Comparison of ENCODE assay signal across 21 cellular contexts in the genomic region with DNA sequence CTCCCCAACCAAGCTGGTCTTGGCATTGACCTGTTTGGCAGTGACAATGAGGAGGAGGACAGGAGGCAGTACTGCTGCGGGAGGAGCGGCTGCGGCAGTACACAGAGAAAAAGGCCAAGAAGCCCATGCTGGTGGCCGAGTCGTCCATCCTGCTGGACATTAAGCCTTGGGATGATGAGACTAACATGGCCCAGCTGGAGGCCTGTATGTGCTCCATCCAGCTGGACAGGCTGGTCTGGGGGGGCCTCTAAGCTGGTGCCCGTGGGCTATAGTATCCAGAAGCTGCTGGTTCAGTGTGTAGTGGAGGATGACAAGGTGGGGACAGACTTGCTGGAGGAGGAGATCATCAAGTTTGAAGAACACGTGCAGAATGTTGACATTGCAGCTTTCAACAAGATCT. TPM values are rescaled to one million over a fixed set of nuclear protein-coding genes. Genes with fewer than 3 reads are reported as not detected.
DNase-seq lines count a peak whose midpoint lies in the region; FAIRE-seq and TF ChIP-seq lines count a peak whose summit lies in the region.
"Had no signal": no experiment of that assay in that cellular context is flagged by ENCODE, and none has a peak within 500 bp of the region (broad histone marks: within the 10 kb centered on the region; RNA-seq: fewer than 3 reads in every experiment).

No MANE protein-coding gene starts in this region.

- POLR2A ChIA-PET in activated CD4-positive, alpha-beta memory T cell treated with anti-CD3 and anti-CD28 coated beads, Interleukin-2, amount 10 ng/mL, durations not matched to agents 7 days and 5 days (lab: Charles Lee), result no interaction called here
- POLR2A ChIA-PET in activated CD4-positive, alpha-beta memory T cell treated with anti-CD3 and anti-CD28 coated beads for 36 hours (lab: Charles Lee), result no interaction called here

- H3K4me2 ChIP-seq in H9 (ENCODE audit: insufficient read depth, insufficient read length, low read length), result no peak overlapping the region
- H3K4me2 ChIP-seq: BLaER1 had no signal

- no peak overlapping the region for H3K14ac ChIP-seq in H9 (ENCODE audit: insufficient read depth, low read length)

- no peak overlapping the region for H2BK120ac ChIP-seq in H9 (ENCODE audit: low read depth, low read length, poor library complexity, severe bottlenecking)

- H2AK5ac ChIP-seq in H9 (ENCODE audit: insufficient read length, low read length), result no peak overlapping the region

- H4K8ac ChIP-seq in H9 (replicated peaks; ENCODE audit: insufficient read length, low read depth, low read length), result no peak overlapping the region

- H4K91ac ChIP-seq in H9 (ENCODE audit: insufficient read length, low read depth, low read length), result no peak overlapping the region

- no peaks in the 10 kb centered on the region for H3K27me3 Mint-ChIP-seq in activated CD4-positive, alpha-beta memory T cell treated with anti-CD3 and anti-CD28 coated beads, Interleukin-2, amount 10 ng/mL, durations not matched to agents 7 days and 5 days
- no peaks in the 10 kb centered on the region for H3K27me3 Mint-ChIP-seq in activated CD4-positive, alpha-beta memory T cell treated with anti-CD3 and anti-CD28 coated beads for 36 hours
- peaks cover 11% of the 10 kb centered on the region for H3K27me3 Mint-ChIP-seq in H9 (ENCODE audit: low read depth)
- H3K27me3 Mint-ChIP-seq: B cell; CD4-positive, CD25-positive, alpha-beta regulatory T cell had no signal

- no peaks in the 10 kb centered on the region for H3K23me2 ChIP-seq in H9 (ENCODE audit: insufficient read length, low read depth, low read length, poor library complexity, severe bottlenecking)

- no peak overlapping the region for H2BK12ac ChIP-seq in H9 (ENCODE audit: insufficient read length, low read depth, low read length)

- CTCF ChIA-PET in activated CD4-positive, alpha-beta memory T cell treated with anti-CD3 and anti-CD28 coated beads, Interleukin-2, amount 10 ng/mL, durations not matched to agents 7 days and 5 days (lab: Charles Lee), result no interaction called here
- CTCF ChIA-PET in activated CD4-positive, alpha-beta memory T cell treated with anti-CD3 and anti-CD28 coated beads for 36 hours (lab: Charles Lee), result no interaction called here

- peaks cover 10% of the 10 kb centered on the region for H3K9me3 Mint-ChIP-seq in activated CD4-positive, alpha-beta memory T cell treated with anti-CD3 and anti-CD28 coated beads, Interleukin-2, amount 10 ng/mL, durations not matched to agents 7 days and 5 days
- H3K9me3 Mint-ChIP-seq in activated CD4-positive, alpha-beta memory T cell treated with anti-CD3 and anti-CD28 coated beads for 36 hours, result peaks cover 5% of the 10 kb centered on the region
- H3K9me3 Mint-ChIP-seq in H9, result peaks cover 64 to 67% of the 10 kb centered on the region in 2 experiments

- no peak overlapping the region for H3T11ph ChIP-seq in H9 (ENCODE audit: low read length)

- no peak overlapping the region for H3K56ac ChIP-seq in H9 (ENCODE audit: insufficient read length, low read depth, low read length)

- H3K27ac ChIP-seq in H9 (ENCODE audit: insufficient read length, low read depth, low read length) (no peak overlapping the region), small intestine (ENCODE audit: low read depth in 1 of 2, low read length in 1 of 2) (no peak overlapping the region), kidney (ENCODE audit: low read depth in 2 of 2, low read length in 2 of 2) (no peak overlapping the region)
- H3K27ac ChIP-seq: 22Rv1, BLaER1, C4-2B had no signal

- H2BK15ac ChIP-seq in H9 (ENCODE audit: low read depth, low read length), result no peak overlapping the region

- no peak overlapping the region for H3K18ac ChIP-seq in H9 (ENCODE audit: insufficient read length, low read depth, low read length)

- peaks cover 12% of the 10 kb centered on the region for H3K9me3 ChIP-seq in H9 (ENCODE audit: control insufficient read depth, low read depth, low read length)
- no peaks in the 10 kb centered on the region for H3K9me3 ChIP-seq in small intestine (ENCODE audit: control insufficient read depth, low read depth)
- no peaks in the 10 kb centered on the region for H3K9me3 ChIP-seq in kidney (ENCODE audit: control insufficient read depth in 1 of 2, low read length in 2 of 2)
- H3K9me3 ChIP-seq: Caco-2 had no signal

- WGBS in H9 (ENCODE audit: extremely low coverage, insufficient read length, low lambda C conversion rate), result no CpG with 5 or more reads among the region's 7 CpGs
- WGBS in small intestine, 3 donors, result 83 to 90% (median 88%) methylated on average over 7 of the region's 7 CpGs

- no peak for FAIRE-seq in small intestine (lab: Jason Lieb, UNC)
- no peak for FAIRE-seq in kidney (lab: Jason Lieb, UNC)
- FAIRE-seq: G401.6, H54 had no signal

- no peaks in the 10 kb centered on the region for H3K36me3 ChIP-seq in small intestine (ENCODE audit: control insufficient read depth in 2 of 2, insufficient read depth in 2 of 2, low read length in 2 of 2)
- H3K36me3 ChIP-seq in kidney (ENCODE audit: control insufficient read depth in 1 of 2, insufficient read depth in 2 of 2, low read length in 2 of 2), result no peaks in the 10 kb centered on the region

- H2BK5ac ChIP-seq in H9 (ENCODE audit: insufficient read length, low read length), result no peak overlapping the region

- no peak overlapping the region for H2BK20ac ChIP-seq in H9 (ENCODE audit: low read depth, low read length, poor library complexity, severe bottlenecking)

- H3K4me3 Mint-ChIP-seq in activated CD4-positive, alpha-beta memory T cell treated with anti-CD3 and anti-CD28 coated beads, Interleukin-2, amount 10 ng/mL, durations not matched to agents 7 days and 5 days, result no peak overlapping the region
- H3K4me3 Mint-ChIP-seq in activated CD4-positive, alpha-beta memory T cell treated with anti-CD3 and anti-CD28 coated beads for 36 hours, result no peak overlapping the region
- H3K4me3 Mint-ChIP-seq in H9, result no peak overlapping the region
- H3K4me3 Mint-ChIP-seq: B cell; CD4-positive, CD25-positive, alpha-beta regulatory T cell; CD8-positive, alpha-beta T cell had no signal

- TF ChIP-seq CTCF in H9 (conservative IDR thresholded peaks at IDR 0.05), result no peak
- no peak for TF ChIP-seq CTCF in kidney (IDR thresholded peaks at IDR 0.05; ENCODE audit: borderline replicate concordance, extremely low read depth, insufficient read depth)

- no peak overlapping the region for H3K27ac Mint-ChIP-seq in activated CD4-positive, alpha-beta memory T cell treated with anti-CD3 and anti-CD28 coated beads, Interleukin-2, amount 10 ng/mL, durations not matched to agents 7 days and 5 days
- H3K27ac Mint-ChIP-seq in activated CD4-positive, alpha-beta memory T cell treated with anti-CD3 and anti-CD28 coated beads for 36 hours, result no peak overlapping the region
- no peak overlapping the region for H3K27ac Mint-ChIP-seq in H9
- H3K27ac Mint-ChIP-seq: B cell; CD4-positive, CD25-positive, alpha-beta regulatory T cell; CD8-positive, alpha-beta T cell had no signal

- H3K23ac ChIP-seq in H9 (ENCODE audit: insufficient read length, low read depth, low read length), result no peak overlapping the region

- H4K5ac ChIP-seq in H9 (ENCODE audit: insufficient read length, low read depth, low read length), result no peak overlapping the region

- DNase-seq in activated CD4-positive, alpha-beta memory T cell treated with anti-CD3 and anti-CD28 coated beads, Interleukin-2, amount 10 ng/mL, durations not matched to agents 7 days and 5 days, result peak; percentile 3
- no peak for DNase-seq in activated CD4-positive, alpha-beta memory T cell treated with anti-CD3 and anti-CD28 coated beads for 36 hours
- DNase-seq in D341Med (ENCODE audit: low spot score) (peak; percentile 10), H9 (peak; percentile 3), mesenteric fat pad (ENCODE audit: low spot score) (peak; percentile 28), small intestine (no peak), kidney (no peak), GM19238 (ENCODE audit: insufficient read length, low spot score) (no peak)
- DNase-seq: Caco-2; CD4-positive, CD25-positive, alpha-beta regulatory T cell; DMS53; DMS79 treated with DMSO at 0.1 percent for 48 hours; GOT3; HCEC 1CT had no signal

- no peaks in the 10 kb centered on the region for H3K27me3 ChIP-seq in H9 (ENCODE audit: insufficient read depth, low read length)
- no peaks in the 10 kb centered on the region for H3K27me3 ChIP-seq in small intestine (ENCODE audit: control insufficient read depth in 2 of 2, insufficient read depth in 2 of 2, low read length in 2 of 2)
- H3K27me3 ChIP-seq: BLaER1 had no signal

- no peaks in the 10 kb centered on the region for H4K20me1 ChIP-seq in H9 (ENCODE audit: control insufficient read depth, insufficient read depth, insufficient read length)
- H4K20me1 ChIP-seq: BLaER1 had no signal

- no peak overlapping the region for H3K9ac ChIP-seq in H9 (ENCODE audit: extremely low read depth, insufficient read length, low read length)
- H3K9ac ChIP-seq in kidney (ENCODE audit: low read length in 2 of 2), result no peak overlapping the region
- H3K9ac ChIP-seq: BLaER1 had no signal

- H3K79me1 ChIP-seq in H9 (ENCODE audit: insufficient read depth, low read depth, low read length, poor library complexity, severe bottlenecking), result no peaks in the 10 kb centered on the region

- intact Hi-C loops in activated CD4-positive, alpha-beta memory T cell treated with anti-CD3 and anti-CD28 coated beads for 36 hours (cut with micrococcal nuclease), result no loop called here
- intact Hi-C loops in kidney (cut with DNase I), result no loop called here

- H3K4me3 ChIP-seq in small intestine (ENCODE audit: low read depth in 1 of 2, low read length in 2 of 2) (no peak overlapping the region), kidney (ENCODE audit: low read length in 2 of 2) (no peak overlapping the region)
- H3K4me3 ChIP-seq: BLaER1 had no signal

- H2AFZ ChIP-seq in H9 (ENCODE audit: low read length), result no peak overlapping the region

- no peaks in the 10 kb centered on the region for H3K79me2 ChIP-seq in H9 (ENCODE audit: insufficient read depth, low read length)

- no peak overlapping the region for H3K4ac ChIP-seq in H9 (ENCODE audit: low read depth, low read length)

- H3K4me1 ChIP-seq in H9 (ENCODE audit: insufficient read depth, low read length) (no peaks in the 10 kb centered on the region), small intestine (ENCODE audit: control insufficient read depth in 2 of 2, insufficient read depth in 1 of 2, low read depth in 1 of 2, low read length in 1 of 2) (no peaks in the 10 kb centered on the region), kidney (ENCODE audit: control insufficient read depth in 1 of 2, insufficient read depth in 1 of 2, low read depth in 1 of 2, low read length in 2 of 2) (no peaks in the 10 kb centered on the region)
- H3K4me1 ChIP-seq: BLaER1, Caco-2 had no signal

- H3K36me3 Mint-ChIP-seq in activated CD4-positive, alpha-beta memory T cell treated with anti-CD3 and anti-CD28 coated beads, Interleukin-2, amount 10 ng/mL, durations not matched to agents 7 days and 5 days (ENCODE audit: low read depth), result no peaks in the 10 kb centered on the region
- H3K36me3 Mint-ChIP-seq in activated CD4-positive, alpha-beta memory T cell treated with anti-CD3 and anti-CD28 coated beads for 36 hours, result no peaks in the 10 kb centered on the region
- peaks cover 0 to 7% (median 4%) of the 10 kb centered on the region in 3 experiments; a peak in 4 of 7 replicates for H3K36me3 Mint-ChIP-seq in H9 (ENCODE audit: insufficient read depth in 1 of 3, low read depth in 3 of 3)
- H3K36me3 Mint-ChIP-seq: CD4-positive, CD25-positive, alpha-beta regulatory T cell; CD8-positive, alpha-beta T cell had no signal

- no peaks in the 10 kb centered on the region for H3K4me1 Mint-ChIP-seq in activated CD4-positive, alpha-beta memory T cell treated with anti-CD3 and anti-CD28 coated beads, Interleukin-2, amount 10 ng/mL, durations not matched to agents 7 days and 5 days
- no peaks in the 10 kb centered on the region for H3K4me1 Mint-ChIP-seq in activated CD4-positive, alpha-beta memory T cell treated with anti-CD3 and anti-CD28 coated beads for 36 hours (ENCODE audit: low read depth)
- H3K4me1 Mint-ChIP-seq in H9, result no peaks in the 10 kb centered on the region
- H3K4me1 Mint-ChIP-seq: B cell had no signal

RNA-seq across cellular contexts. Expression of a gene that starts 39.1 kb away (rescaled TPM):
- 10 to 100 TPM in 1 of 2 experiments, 1 to 10 TPM in 1; 8.4 to 10.5 TPM for total RNA-seq in activated CD4-positive, alpha-beta memory T cell treated with anti-CD3 and anti-CD28 coated beads, Interleukin-2, amount 10 ng/mL, durations not matched to agents 7 days and 5 days
- total RNA-seq in activated CD4-positive, alpha-beta memory T cell treated with anti-CD3 and anti-CD28 coated beads for 36 hours, result 10 to 100 TPM in 1 of 2 experiments, 1 to 10 TPM in 1; 9.6 to 10.9 TPM
- 17.9 TPM in 2 replicates for total RNA-seq in H9 (2021)
- 2.1 TPM for total RNA-seq in mesenteric fat pad
- polyA plus RNA-seq in small intestine, result 1 to 10 TPM in 1 of 3 donors, under 1 TPM in 2; 0.27 to 3.4 (median 0.67) TPM
- total RNA-seq in kidney, result 5.4 TPM
- 1.7 TPM for polyA plus RNA-seq in kidney (ENCODE audit: insufficient read depth, low read depth, low replicate concordance)

Comparison
In these comparisons a context has a peak if more than half of its experiments do, and no peak if none do; other contexts are left out.
1. DNase-seq: peak in activated CD4-positive, alpha-beta memory T cell treated with anti-CD3 and anti-CD28 coated beads, Interleukin-2, amount 10 ng/mL, durations not matched to agents 7 days and 5 days (single experiment), D341Med (single experiment), H9 (single experiment) and mesenteric fat pad (single experiment); none in activated CD4-positive, alpha-beta memory T cell treated with anti-CD3 and anti-CD28 coated beads for 36 hours (single experiment), small intestine (single experiment), kidney (single experiment) and GM19238 (single experiment).